In the genomic region with DNA sequence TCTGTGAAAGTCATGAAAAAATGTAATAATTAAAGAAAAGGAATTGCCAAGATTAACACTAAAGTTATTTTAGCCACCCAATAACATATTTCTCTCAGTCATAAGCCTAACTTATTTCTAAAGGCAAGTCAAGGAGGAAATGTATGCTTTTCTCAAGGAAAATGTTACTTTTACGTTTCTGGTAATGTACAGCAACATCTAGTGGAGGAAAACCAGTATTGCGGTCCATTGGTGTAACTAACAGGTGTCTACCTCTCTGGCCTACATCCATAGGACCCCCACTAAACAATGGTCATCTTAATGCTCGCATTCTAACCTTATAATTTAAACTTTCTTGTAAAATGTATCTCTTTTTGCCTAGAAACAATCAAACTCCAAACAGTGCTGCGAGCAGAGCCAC, we compare ENCODE assay signal across 13 cellular contexts.
A peak's percentile ranks its signal among the peaks of the same experiment; 100 is the strongest.
DNase-seq lines count a peak whose midpoint lies in the region; ATAC-seq, FAIRE-seq and TF ChIP-seq lines count a peak whose summit lies in the region.
"Had no signal": no experiment of that assay in that cellular context is flagged by ENCODE, and none has a peak within 500 bp of the region (broad histone marks: within the 10 kb centered on the region; RNA-seq: fewer than 3 reads in every experiment).

No MANE protein-coding gene starts in this region.

- ATAC-seq in GM12878 (no peak), lower lobe of right lung (no peak), HG02840 (IDR thresholded peaks at IDR 0.05; ENCODE audit: low FRiP score, unreplicated experiment) (no peak), GM18873 (IDR thresholded peaks at IDR 0.05; ENCODE audit: low FRiP score, unreplicated experiment) (no peak)

- H4K20me1 ChIP-seq in KMS-11 (ENCODE audit: insufficient read depth) (no peaks in the 10 kb centered on the region), GM12878 (ENCODE audit: control insufficient read depth, insufficient read depth) (no peaks in the 10 kb centered on the region)

- WGBS in GM12878 (ENCODE audit: insufficient coverage, insufficient replicate concordance, low lambda C conversion rate, missing lambda C conversion rate): 11% methylated on average over 4 of the region's 4 CpGs

- H3K79me2 ChIP-seq in KMS-11 (ENCODE audit: insufficient read depth, low read depth) (no peaks in the 10 kb centered on the region), GM12878 (ENCODE audit: control insufficient read depth, insufficient read depth, low read length) (no peaks in the 10 kb centered on the region)

- FAIRE-seq in GM12878 (lab: Jason Lieb, UNC): peak; percentile 62
- FAIRE-seq: endometrium, H54 had no signal

- peak; percentile 0 for DNase-seq in DMS 273 (lab: John Stamatoyannopoulos, UW; ENCODE audit: unreplicated experiment)
- DNase-seq in DMS 273 treated with DMSO at 0.1 percent for 48 hours (lab: John Stamatoyannopoulos, UW): no peak
- no peak for DNase-seq in GM12878 (ENCODE audit: low read depth, low spot score)
- no peak for DNase-seq in lower lobe of right lung
- no peak for DNase-seq in inferior parietal cortex (ENCODE audit: extremely low spot score)
- DNase-seq: SIG-M5; stimulated activated CD4-positive, alpha-beta T cell treated with anti-CD3 and anti-CD28 coated beads, Interleukin-15, amount 100 ng/mL, for 24 hours had no signal

- POLR2A ChIA-PET in GM12878 (lab: Charles Lee): interaction anchor here (0.6 kb wide), 1 partner anchor 461 kb away, joined by 3 read pairs; no protein-coding TSS in a partner anchor

- intact Hi-C loops in GM12878 (cut with micrococcal nuclease; ENCODE audit: unreplicated experiment) (loop anchor here (1.0 to 2.0 kb wide), 2 partner anchors 184 to 346 kb away; no protein-coding TSS in a partner anchor), lower lobe of right lung (cut with DNase I) (no loop called here)

- CTCF ChIA-PET in GM12878 (lab: Yijun Ruan, JAX): interaction anchor here (0.9 to 1.1 kb wide), 2 partner anchors 343 to 404 kb away, joined by 3 read pairs; no protein-coding TSS in a partner anchor

- no TSS peak for BruUV-seq in GM12878 (replicated peaks; lab: Mats Ljungman, UMichigan)

- no peaks in the 10 kb centered on the region for H3K4me1 ChIP-seq in KMS-11 (ENCODE audit: low read depth, poor library complexity, severe bottlenecking)
- no peaks in the 10 kb centered on the region for H3K4me1 ChIP-seq in GM12878 (ENCODE audit: control insufficient read depth, insufficient read depth, low read length)
- no peaks in the 10 kb centered on the region for H3K4me1 ChIP-seq in lower lobe of right lung
- H3K4me1 ChIP-seq: suprapubic skin had no signal

- TF ChIP-seq RAD21 in GM12878 (IDR thresholded peaks at IDR 0.05; ENCODE audit: insufficient read depth, low read depth, low read length): peak; percentile 42

- no peaks in the 10 kb centered on the region for H3K36me3 ChIP-seq in KMS-11 (ENCODE audit: insufficient read depth)
- no peaks in the 10 kb centered on the region for H3K36me3 ChIP-seq in GM12878 (ENCODE audit: control insufficient read depth in 2 of 2, insufficient read depth in 2 of 2, low read length in 1 of 2)
- no peaks in the 10 kb centered on the region for H3K36me3 ChIP-seq in lower lobe of right lung
- H3K36me3 ChIP-seq: suprapubic skin had no signal

- no peak for TF ChIP-seq POLR2A in GM12878 (IDR thresholded peaks at IDR 0.05; ENCODE audit: low read depth, low read length)

- H3K4me3 ChIP-seq in KMS-11 (IDR thresholded peaks at IDR 0.05; ENCODE audit: insufficient read depth, low read depth, low read length) (no peak overlapping the region), GM12878 (no peak overlapping the region), lower lobe of right lung (no peak overlapping the region)
- H3K4me3 ChIP-seq: suprapubic skin had no signal

- H3K27ac ChIP-seq in KMS-11: no peak overlapping the region
- H3K27ac ChIP-seq in GM12878 (ENCODE audit: control insufficient read depth, insufficient read depth): no peak overlapping the region
- H3K27ac ChIP-seq in lower lobe of right lung: no peak overlapping the region
- H3K27ac ChIP-seq: suprapubic skin had no signal

- H2AFZ ChIP-seq in KMS-11 (ENCODE audit: low read depth) (no peak overlapping the region), GM12878 (ENCODE audit: control insufficient read depth, low read depth, low read length) (no peak overlapping the region)

- H3K4me2 ChIP-seq in KMS-11: no peak overlapping the region
- H3K4me2 ChIP-seq in GM12878 (ENCODE audit: control insufficient read depth, insufficient read depth): no peak overlapping the region

- H3K27me3 ChIP-seq in KMS-11 (ENCODE audit: insufficient read depth, low read depth) (no peaks in the 10 kb centered on the region), GM12878 (replicated peaks in 1 of 2; ENCODE audit: control insufficient read depth in 2 of 2, insufficient read depth in 2 of 2, low read length in 1 of 2) (no peaks in the 10 kb centered on the region), lower lobe of right lung (ENCODE audit: low read depth) (no peaks in the 10 kb centered on the region)
- H3K27me3 ChIP-seq: suprapubic skin had no signal

- RAD21 ChIA-PET in GM12878 (lab: Charles Lee; ENCODE audit: unreplicated experiment): no interaction called here

- in situ Hi-C loops in GM12878 (cut with MboI): loop anchor here (5.0 kb wide), 1 partner anchor 347 kb away; no protein-coding TSS in a partner anchor

- no peak for TF ChIP-seq EP300 in GM12878 (IDR thresholded peaks at IDR 0.05; ENCODE audit: borderline replicate concordance in 1 of 2, control insufficient read depth in 1 of 2, low read depth in 2 of 2, low read length in 2 of 2)

- TF ChIP-seq CTCF in KMS-11 (conservative IDR thresholded peaks at IDR 0.05; ENCODE audit: low read depth, low read length) (peak; percentile 68), GM12878 (IDR thresholded peaks at IDR 0.05 in 2 of 3, conservative IDR thresholded peaks at IDR 0.05 in 1 of 3; ENCODE audit: control insufficient read depth in 2 of 3, extremely low read depth in 1 of 3, insufficient read depth in 1 of 3, low read depth in 3 of 3, low read length in 3 of 3) (peak in 2 of 3 experiments; percentile 43 to 44; a peak in 3 of 6 replicates), lower lobe of right lung (IDR thresholded peaks at IDR 0.05) (peak; percentile 41)

- H3K9me3 ChIP-seq in GM12878 (replicated peaks; ENCODE audit: control insufficient read depth, insufficient read depth, low read length) (peaks cover 21% of the 10 kb centered on the region), lower lobe of right lung (peaks cover 36% of the 10 kb centered on the region)

- SMC1A ChIA-PET in GM12878 (lab: Charles Lee; ENCODE audit: uncharacterized antibody, unreplicated experiment): interaction anchor here (0.6 to 1.2 kb wide), 2 partner anchors 182 to 341 kb away, joined by 3 read pairs; no protein-coding TSS in a partner anchor

- H3K9ac ChIP-seq in KMS-11: no peak overlapping the region
- no peak overlapping the region for H3K9ac ChIP-seq in GM12878 (ENCODE audit: control insufficient read depth, insufficient read depth, low read length)

TF ChIP-seq in GM12878, 131 proteins besides CTCF, POLR2A, EP300 and RAD21:
- TF ChIP-seq SREBF2 (IDR thresholded peaks at IDR 0.05; ENCODE audit: low read length): no peak
- TF ChIP-seq GABPA (IDR thresholded peaks at IDR 0.05; ENCODE audit: low read depth): no peak
- 0 out of 2 replicates have a peak, but pooled peaks have one; percentile 19 for TF ChIP-seq RUNX3 (IDR thresholded peaks at IDR 0.05; ENCODE audit: low read length)
- TF ChIP-seq JUNB (IDR thresholded peaks at IDR 0.05): no peak
- peak; percentile 35; the same call in 1 of the 2 replicates for TF ChIP-seq SMC3 (IDR thresholded peaks at IDR 0.05; ENCODE audit: borderline replicate concordance, low read length)
